10 cellular contexts compared by ENCODE assay signal in the genomic region with DNA sequence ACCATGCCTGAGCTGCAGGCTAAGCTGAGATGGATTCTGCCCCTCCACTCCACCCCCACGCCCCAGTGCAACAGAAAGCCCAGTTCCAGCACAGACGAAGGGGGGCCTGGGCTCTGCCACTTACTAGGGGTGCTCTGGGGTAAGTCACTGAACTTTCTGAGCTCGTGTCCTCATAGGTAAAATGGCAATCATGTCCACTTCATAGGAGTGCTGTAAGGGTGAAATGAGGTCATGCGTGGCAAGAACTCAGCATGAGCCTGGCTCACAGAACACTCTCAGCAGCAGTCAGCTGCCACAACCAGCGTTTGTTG. TPM values are rescaled to one million over a fixed set of nuclear protein-coding genes. Genes with fewer than 3 reads are reported as not detected.
A peak's percentile ranks its signal among the peaks of the same experiment; 100 is the strongest.
DNase-seq lines count a peak whose midpoint lies in the region; ATAC-seq and TF ChIP-seq lines count a peak whose summit lies in the region.
"Had no signal": no experiment of that assay in that cellular context is flagged by ENCODE, and none has a peak within 500 bp of the region (broad histone marks: within the 10 kb centered on the region; RNA-seq: fewer than 3 reads in every experiment).

No MANE protein-coding gene starts in this region.

- no peaks in the 10 kb centered on the region for H3K36me3 Mint-ChIP-seq in T-helper 2 cell treated with Interferon-gamma antibody and Interleukin-4, amounts not matched to agents 5 μg/mL and 100 μg/mL, for 36 hours (ENCODE audit: low read depth)
- no peaks in the 10 kb centered on the region for H3K36me3 Mint-ChIP-seq in immature natural killer cell

- TF ChIP-seq CTCF in RWPE2 (IDR thresholded peaks at IDR 0.05; ENCODE audit: poor library complexity, severe bottlenecking), result no peak

- ATAC-seq in RWPE2 (ENCODE audit: low read depth), result peak; percentile 4; the same call in 2 of the 3 replicates

- H3K27me3 ChIP-seq in RWPE2 (ENCODE audit: insufficient read depth, poor library complexity, severe bottlenecking) (no peaks in the 10 kb centered on the region), subcutaneous abdominal adipose tissue (ENCODE audit: control insufficient read depth in 5 of 5, insufficient read depth in 4 of 5, low read length in 5 of 5) (peaks cover 0 to 4% (median 0%) of the 10 kb centered on the region in 5 donors)

- no peak overlapping the region for H3K9ac ChIP-seq in subcutaneous abdominal adipose tissue (ENCODE audit: low read length in 5 of 5)

- DNase-seq in T-helper 2 cell treated with Interferon-gamma antibody and Interleukin-4, amounts not matched to agents 5 μg/mL and 100 μg/mL, for 36 hours (ENCODE audit: low spot score), result no peak
- DNase-seq in T-helper 2 cell (no peak), RWPE2 (ENCODE audit: low spot score) (no peak), immature natural killer cell (no peak), erythroblast (lab: John Stamatoyannopoulos, UW) (no peak), NCI-H2107 (lab: John Stamatoyannopoulos, UW) (no peak), kidney tubule cell (ENCODE audit: low spot score) (no peak)

- no peak for TF ChIP-seq POLR2A in erythroblast (IDR thresholded peaks at IDR 0.05; ENCODE audit: low read length)

- no peak overlapping the region for H3K27ac Mint-ChIP-seq in T-helper 2 cell treated with Interferon-gamma antibody and Interleukin-4, amounts not matched to agents 5 μg/mL and 100 μg/mL, for 36 hours
- H3K27ac Mint-ChIP-seq in immature natural killer cell, result no peak overlapping the region

- H3K27ac ChIP-seq in RWPE2 (ENCODE audit: poor library complexity, severe bottlenecking), result no peak overlapping the region
- peak overlapping the region; percentile 51 for H3K27ac ChIP-seq in subcutaneous abdominal adipose tissue (ENCODE audit: low read depth, low read length)
- H3K27ac ChIP-seq: 22Rv1, cardiac muscle cell had no signal

- peaks cover 40% of the 10 kb centered on the region for H3K27me3 Mint-ChIP-seq in T-helper 2 cell treated with Interferon-gamma antibody and Interleukin-4, amounts not matched to agents 5 μg/mL and 100 μg/mL, for 36 hours (ENCODE audit: low read depth)
- peaks cover 0 to 13% (median 5%) of the 10 kb centered on the region in 3 donors for H3K27me3 Mint-ChIP-seq in immature natural killer cell (ENCODE audit: low read depth in 3 of 3)

- H3K4me3 ChIP-seq in RWPE2 (ENCODE audit: severe bottlenecking) (peak overlapping the region; percentile 38), subcutaneous abdominal adipose tissue (ENCODE audit: low read depth in 1 of 5, low read length in 5 of 5) (peak overlapping the region in 2 of 5 donors; percentile 82 to 87)

- no peaks in the 10 kb centered on the region for H3K9me3 Mint-ChIP-seq in T-helper 2 cell treated with Interferon-gamma antibody and Interleukin-4, amounts not matched to agents 5 μg/mL and 100 μg/mL, for 36 hours
- no peaks in the 10 kb centered on the region for H3K9me3 Mint-ChIP-seq in immature natural killer cell

- peaks cover 4% of the 10 kb centered on the region for H3K4me1 Mint-ChIP-seq in T-helper 2 cell treated with Interferon-gamma antibody and Interleukin-4, amounts not matched to agents 5 μg/mL and 100 μg/mL, for 36 hours (ENCODE audit: low read depth)
- peaks cover 0 to 5% of the 10 kb centered on the region in 2 donors for H3K4me1 Mint-ChIP-seq in immature natural killer cell

- H3K4me1 ChIP-seq in RWPE2 (ENCODE audit: insufficient read depth, poor library complexity, severe bottlenecking) (no peaks in the 10 kb centered on the region), subcutaneous abdominal adipose tissue (ENCODE audit: control insufficient read depth in 5 of 5, insufficient read depth in 5 of 5, low read length in 5 of 5) (peaks cover 2 to 19% (median 11%) of the 10 kb centered on the region in 5 donors)

- no peaks in the 10 kb centered on the region for H3K9me3 ChIP-seq in RWPE2 (ENCODE audit: severe bottlenecking)
- no peaks in the 10 kb centered on the region for H3K9me3 ChIP-seq in subcutaneous abdominal adipose tissue (ENCODE audit: control insufficient read depth in 5 of 5, low read length in 5 of 5)

- H3K36me3 ChIP-seq in RWPE2 (ENCODE audit: low read depth) (no peaks in the 10 kb centered on the region), subcutaneous abdominal adipose tissue (ENCODE audit: control insufficient read depth in 5 of 5, insufficient read depth in 5 of 5, low read length in 5 of 5) (no peaks in the 10 kb centered on the region)
- H3K36me3 ChIP-seq: cardiac muscle cell had no signal

- peak overlapping the region; percentile 81 for H3K4me3 Mint-ChIP-seq in T-helper 2 cell treated with Interferon-gamma antibody and Interleukin-4, amounts not matched to agents 5 μg/mL and 100 μg/mL, for 36 hours
- peak overlapping the region; percentile 49 to 92 (median 90) for H3K4me3 Mint-ChIP-seq in immature natural killer cell

RNA-seq across cellular contexts. Expression of gene PSD2, which starts 8.4 kb away (rescaled TPM):
- under 1 TPM in 1 of 3 donors, not detected in 2; 0.14 TPM for polyA plus RNA-seq in immature natural killer cell
